In genomic region chr3:192090586-192090985, GRCh38 we compare ENCODE assay signal across 11 cellular contexts.
DNase-seq lines count a peak whose midpoint lies in the region; ATAC-seq and TF ChIP-seq lines count a peak whose summit lies in the region.
"Had no signal": no experiment of that assay in that cellular context is flagged by ENCODE, and none has a peak within 500 bp of the region (broad histone marks: within the 10 kb centered on the region; RNA-seq: fewer than 3 reads in every experiment).

No MANE protein-coding gene starts in this region.

- H3K4me3 Mint-ChIP-seq in activated naive CD4-positive, alpha-beta T cell treated with anti-CD3 and anti-CD28 coated beads for 36 hours: no peak overlapping the region
- H3K4me3 Mint-ChIP-seq in stimulated activated effector memory CD8-positive, alpha-beta T cell treated with anti-CD3 and anti-CD28 coated beads, Interleukin-12 subunit alpha, Interleukin-12 subunit beta, amount 100 ng/mL, for 72 hours: no peak overlapping the region
- H3K4me3 Mint-ChIP-seq: IgD-negative memory B cell had no signal

- no peaks in the 10 kb centered on the region for H3K27me3 ChIP-seq in OCI-LY3 (ENCODE audit: low read depth, low read length)

- no peak for DNase-seq in kidney glomerular epithelial cell (lab: John Stamatoyannopoulos, UW)
- DNase-seq in activated naive CD4-positive, alpha-beta T cell treated with anti-CD3 and anti-CD28 coated beads for 36 hours: no peak
- no peak for DNase-seq in stimulated activated effector memory CD8-positive, alpha-beta T cell treated with anti-CD3 and anti-CD28 coated beads, Interleukin-12 subunit alpha, Interleukin-12 subunit beta, amount 100 ng/mL, for 72 hours (ENCODE audit: low spot score in 2 of 2)
- no peak for DNase-seq in DMS153 (lab: John Stamatoyannopoulos, UW)
- DNase-seq: activated CD4-positive, alpha-beta T cell treated with anti-CD3 and anti-CD28 coated beads for 1 hour; effector memory CD4-positive, alpha-beta T cell had no signal

- no peaks in the 10 kb centered on the region for H4K20me1 ChIP-seq in OCI-LY3 (ENCODE audit: insufficient read depth, low read length)

- intact Hi-C loops in activated naive CD4-positive, alpha-beta T cell treated with anti-CD3 and anti-CD28 coated beads for 36 hours (cut with micrococcal nuclease): no loop called here

- no peak overlapping the region for H2AFZ ChIP-seq in OCI-LY3 (ENCODE audit: low read depth, low read length)

- no peaks in the 10 kb centered on the region for H3K36me3 Mint-ChIP-seq in activated naive CD4-positive, alpha-beta T cell treated with anti-CD3 and anti-CD28 coated beads for 36 hours (ENCODE audit: low read depth)
- H3K36me3 Mint-ChIP-seq in stimulated activated effector memory CD8-positive, alpha-beta T cell treated with anti-CD3 and anti-CD28 coated beads, Interleukin-12 subunit alpha, Interleukin-12 subunit beta, amount 100 ng/mL, for 72 hours: no peaks in the 10 kb centered on the region

- H3K4me2 ChIP-seq in OCI-LY3 (ENCODE audit: low read length): no peak overlapping the region

- H3K4me3 ChIP-seq in OCI-LY3 (ENCODE audit: low read length): no peak overlapping the region

- no peak overlapping the region for H3K27ac Mint-ChIP-seq in activated naive CD4-positive, alpha-beta T cell treated with anti-CD3 and anti-CD28 coated beads for 36 hours
- H3K27ac Mint-ChIP-seq in stimulated activated effector memory CD8-positive, alpha-beta T cell treated with anti-CD3 and anti-CD28 coated beads, Interleukin-12 subunit alpha, Interleukin-12 subunit beta, amount 100 ng/mL, for 72 hours: no peak overlapping the region

- H3K4me1 Mint-ChIP-seq in activated naive CD4-positive, alpha-beta T cell treated with anti-CD3 and anti-CD28 coated beads for 36 hours (ENCODE audit: low read depth): no peaks in the 10 kb centered on the region
- no peaks in the 10 kb centered on the region for H3K4me1 Mint-ChIP-seq in stimulated activated effector memory CD8-positive, alpha-beta T cell treated with anti-CD3 and anti-CD28 coated beads, Interleukin-12 subunit alpha, Interleukin-12 subunit beta, amount 100 ng/mL, for 72 hours

- ATAC-seq in GM19025 (IDR thresholded peaks at IDR 0.05; ENCODE audit: low read depth, unreplicated experiment) (peak; percentile 55), HG02885 (IDR thresholded peaks at IDR 0.05; ENCODE audit: poor library complexity, unreplicated experiment) (peak; percentile 70)
- no peak for ATAC-seq in stimulated activated effector memory CD8-positive, alpha-beta T cell treated with anti-CD3 and anti-CD28 coated beads, Interleukin-12 subunit alpha, Interleukin-12 subunit beta, amount 100 ng/mL, for 72 hours

- no peak overlapping the region for H3K27ac ChIP-seq in 22Rv1
- H3K27ac ChIP-seq in OCI-LY3 (ENCODE audit: low read length): no peak overlapping the region

- peaks cover 4% of the 10 kb centered on the region for H3K9me3 Mint-ChIP-seq in activated naive CD4-positive, alpha-beta T cell treated with anti-CD3 and anti-CD28 coated beads for 36 hours
- H3K9me3 Mint-ChIP-seq in stimulated activated effector memory CD8-positive, alpha-beta T cell treated with anti-CD3 and anti-CD28 coated beads, Interleukin-12 subunit alpha, Interleukin-12 subunit beta, amount 100 ng/mL, for 72 hours: peaks cover 32% of the 10 kb centered on the region

- H3K9me3 ChIP-seq in OCI-LY3 (ENCODE audit: insufficient read depth, low read length): 0 out of 2 replicates have a peak, but pooled peaks cover 5% of the 10 kb centered on the region

- peaks cover 38% of the 10 kb centered on the region for H3K4me1 ChIP-seq in OCI-LY3 (ENCODE audit: low read length)

- H3K9ac ChIP-seq in OCI-LY3 (ENCODE audit: low read length): no peak overlapping the region

- CTCF ChIA-PET in activated naive CD4-positive, alpha-beta T cell treated with anti-CD3 and anti-CD28 coated beads for 36 hours (lab: Charles Lee): no interaction called here

- peaks cover 3% of the 10 kb centered on the region for H3K36me3 ChIP-seq in OCI-LY3 (replicated peaks; ENCODE audit: low read depth, low read length)

- H3K79me2 ChIP-seq in OCI-LY3 (ENCODE audit: low read length): no peaks in the 10 kb centered on the region

- TF ChIP-seq CTCF in 22Rv1 (IDR thresholded peaks at IDR 0.05) (peak; percentile 31), OCI-LY3 (IDR thresholded peaks at IDR 0.05; ENCODE audit: low read depth, low read length) (peak; percentile 39)

- no peaks in the 10 kb centered on the region for H3K27me3 Mint-ChIP-seq in activated naive CD4-positive, alpha-beta T cell treated with anti-CD3 and anti-CD28 coated beads for 36 hours (ENCODE audit: low read depth)
